In the genomic region with DNA sequence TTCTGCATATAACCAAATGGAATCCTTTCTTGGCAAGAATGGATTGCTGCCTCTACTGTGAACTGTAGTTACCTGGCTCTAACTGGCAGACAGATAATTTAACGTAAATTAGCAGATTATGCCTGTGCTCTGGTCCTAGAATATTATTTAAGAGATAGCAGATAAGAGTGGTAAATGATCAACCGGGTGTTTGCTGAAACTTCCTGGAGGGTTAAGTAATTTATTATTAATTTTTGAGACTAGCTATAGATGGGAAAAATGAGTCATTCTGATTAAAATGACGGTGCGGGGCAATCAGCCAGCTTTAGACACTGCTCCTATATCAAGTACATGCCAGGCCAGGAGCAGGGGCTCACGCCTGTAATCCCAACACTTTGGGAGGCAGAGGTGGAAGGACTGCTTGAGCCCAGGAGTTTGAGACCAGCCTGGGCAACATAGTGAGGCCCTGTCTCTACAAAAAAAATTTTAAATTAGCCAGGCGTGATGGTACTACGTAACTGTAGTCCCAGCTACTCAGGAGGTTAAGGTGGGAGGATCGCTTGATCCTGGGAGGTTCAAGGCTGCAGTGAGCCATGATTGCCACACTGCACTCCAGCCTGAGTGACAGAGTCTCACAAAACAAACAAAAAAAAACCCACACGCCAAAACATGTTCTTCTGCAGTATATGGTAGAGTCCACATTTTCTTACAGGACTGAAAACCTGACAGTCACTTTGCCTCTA, we compare ENCODE assay signal across 1 cellular context.
TF ChIP-seq lines count a peak whose summit lies in the region.

No MANE protein-coding gene starts in this region.

TF ChIP-seq in HepG2, 621 proteins besides CTCF, POLR2A, EP300 and RAD21 (continues in another document):
- TF ChIP-seq, protein P1, sequence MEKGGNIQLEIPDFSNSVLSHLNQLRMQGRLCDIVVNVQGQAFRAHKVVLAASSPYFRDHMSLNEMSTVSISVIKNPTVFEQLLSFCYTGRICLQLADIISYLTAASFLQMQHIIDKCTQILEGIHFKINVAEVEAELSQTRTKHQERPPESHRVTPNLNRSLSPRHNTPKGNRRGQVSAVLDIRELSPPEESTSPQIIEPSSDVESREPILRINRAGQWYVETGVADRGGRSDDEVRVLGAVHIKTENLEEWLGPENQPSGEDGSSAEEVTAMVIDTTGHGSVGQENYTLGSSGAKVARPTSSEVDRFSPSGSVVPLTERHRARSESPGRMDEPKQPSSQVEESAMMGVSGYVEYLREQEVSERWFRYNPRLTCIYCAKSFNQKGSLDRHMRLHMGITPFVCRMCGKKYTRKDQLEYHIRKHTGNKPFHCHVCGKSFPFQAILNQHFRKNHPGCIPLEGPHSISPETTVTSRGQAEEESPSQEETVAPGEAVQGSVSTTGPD (CRISPR knock-in tag; IDR thresholded peaks at IDR 0.05) = peak; percentile 83; the same call in 1 of the 2 replicates
- TF ChIP-seq, protein P2, sequence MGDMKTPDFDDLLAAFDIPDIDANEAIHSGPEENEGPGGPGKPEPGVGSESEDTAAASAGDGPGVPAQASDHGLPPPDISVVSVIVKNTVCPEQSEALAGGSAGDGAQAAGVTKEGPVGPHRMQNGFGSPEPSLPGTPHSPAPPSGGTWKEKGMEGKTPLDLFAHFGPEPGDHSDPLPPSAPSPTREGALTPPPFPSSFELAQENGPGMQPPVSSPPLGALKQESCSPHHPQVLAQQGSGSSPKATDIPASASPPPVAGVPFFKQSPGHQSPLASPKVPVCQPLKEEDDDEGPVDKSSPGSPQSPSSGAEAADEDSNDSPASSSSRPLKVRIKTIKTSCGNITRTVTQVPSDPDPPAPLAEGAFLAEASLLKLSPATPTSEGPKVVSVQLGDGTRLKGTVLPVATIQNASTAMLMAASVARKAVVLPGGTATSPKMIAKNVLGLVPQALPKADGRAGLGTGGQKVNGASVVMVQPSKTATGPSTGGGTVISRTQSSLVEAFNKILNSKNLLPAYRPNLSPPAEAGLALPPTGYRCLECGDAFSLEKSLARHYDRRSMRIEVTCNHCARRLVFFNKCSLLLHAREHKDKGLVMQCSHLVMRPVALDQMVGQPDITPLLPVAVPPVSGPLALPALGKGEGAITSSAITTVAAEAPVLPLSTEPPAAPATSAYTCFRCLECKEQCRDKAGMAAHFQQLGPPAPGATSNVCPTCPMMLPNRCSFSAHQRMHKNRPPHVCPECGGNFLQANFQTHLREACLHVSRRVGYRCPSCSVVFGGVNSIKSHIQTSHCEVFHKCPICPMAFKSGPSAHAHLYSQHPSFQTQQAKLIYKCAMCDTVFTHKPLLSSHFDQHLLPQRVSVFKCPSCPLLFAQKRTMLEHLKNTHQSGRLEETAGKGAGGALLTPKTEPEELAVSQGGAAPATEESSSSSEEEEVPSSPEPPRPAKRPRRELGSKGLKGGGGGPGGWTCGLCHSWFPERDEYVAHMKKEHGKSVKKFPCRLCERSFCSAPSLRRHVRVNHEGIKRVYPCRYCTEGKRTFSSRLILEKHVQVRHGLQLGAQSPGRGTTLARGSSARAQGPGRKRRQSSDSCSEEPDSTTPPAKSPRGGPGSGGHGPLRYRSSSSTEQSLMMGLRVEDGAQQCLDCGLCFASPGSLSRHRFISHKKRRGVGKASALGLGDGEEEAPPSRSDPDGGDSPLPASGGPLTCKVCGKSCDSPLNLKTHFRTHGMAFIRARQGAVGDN (CRISPR knock-in tag; IDR thresholded peaks at IDR 0.05) = peak; percentile 40; the same call in 1 of the 2 replicates
- TF ChIP-seq KDM3A (CRISPR knock-in tag; IDR thresholded peaks at IDR 0.05; ENCODE audit: low read depth) = peak; percentile 81
- TF ChIP-seq, protein P3, sequence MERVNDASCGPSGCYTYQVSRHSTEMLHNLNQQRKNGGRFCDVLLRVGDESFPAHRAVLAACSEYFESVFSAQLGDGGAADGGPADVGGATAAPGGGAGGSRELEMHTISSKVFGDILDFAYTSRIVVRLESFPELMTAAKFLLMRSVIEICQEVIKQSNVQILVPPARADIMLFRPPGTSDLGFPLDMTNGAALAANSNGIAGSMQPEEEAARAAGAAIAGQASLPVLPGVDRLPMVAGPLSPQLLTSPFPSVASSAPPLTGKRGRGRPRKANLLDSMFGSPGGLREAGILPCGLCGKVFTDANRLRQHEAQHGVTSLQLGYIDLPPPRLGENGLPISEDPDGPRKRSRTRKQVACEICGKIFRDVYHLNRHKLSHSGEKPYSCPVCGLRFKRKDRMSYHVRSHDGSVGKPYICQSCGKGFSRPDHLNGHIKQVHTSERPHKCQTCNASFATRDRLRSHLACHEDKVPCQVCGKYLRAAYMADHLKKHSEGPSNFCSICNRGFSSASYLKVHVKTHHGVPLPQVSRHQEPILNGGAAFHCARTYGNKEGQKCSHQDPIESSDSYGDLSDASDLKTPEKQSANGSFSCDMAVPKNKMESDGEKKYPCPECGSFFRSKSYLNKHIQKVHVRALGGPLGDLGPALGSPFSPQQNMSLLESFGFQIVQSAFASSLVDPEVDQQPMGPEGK (CRISPR knock-in tag; IDR thresholded peaks at IDR 0.05) = peak; percentile 53; the same call in 1 of the 2 replicates
- peak; percentile 37; the same call in 1 of the 2 replicates for TF ChIP-seq ZNF124 (CRISPR knock-in tag; IDR thresholded peaks at IDR 0.05)
- no peak for TF ChIP-seq ZNF841 (CRISPR knock-in tag; IDR thresholded peaks at IDR 0.05; ENCODE audit: borderline replicate concordance)
- TF ChIP-seq, protein P4, sequence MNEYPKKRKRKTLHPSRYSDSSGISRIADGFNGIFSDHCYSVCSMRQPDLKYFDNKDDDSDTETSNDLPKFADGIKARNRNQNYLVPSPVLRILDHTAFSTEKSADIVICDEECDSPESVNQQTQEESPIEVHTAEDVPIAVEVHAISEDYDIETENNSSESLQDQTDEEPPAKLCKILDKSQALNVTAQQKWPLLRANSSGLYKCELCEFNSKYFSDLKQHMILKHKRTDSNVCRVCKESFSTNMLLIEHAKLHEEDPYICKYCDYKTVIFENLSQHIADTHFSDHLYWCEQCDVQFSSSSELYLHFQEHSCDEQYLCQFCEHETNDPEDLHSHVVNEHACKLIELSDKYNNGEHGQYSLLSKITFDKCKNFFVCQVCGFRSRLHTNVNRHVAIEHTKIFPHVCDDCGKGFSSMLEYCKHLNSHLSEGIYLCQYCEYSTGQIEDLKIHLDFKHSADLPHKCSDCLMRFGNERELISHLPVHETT (CRISPR knock-in tag; conservative IDR thresholded peaks at IDR 0.05) = peak; percentile 47; the same call in 1 of the 2 replicates
- peak; percentile 84 for TF ChIP-seq IRF2 (CRISPR knock-in tag; IDR thresholded peaks at IDR 0.05)
- no peak for TF ChIP-seq ZNF724P (CRISPR knock-in tag; IDR thresholded peaks at IDR 0.05; ENCODE audit: borderline replicate concordance)
- no peak for TF ChIP-seq ZNF30 (CRISPR knock-in tag; IDR thresholded peaks at IDR 0.05)
- TF ChIP-seq, protein P5, sequence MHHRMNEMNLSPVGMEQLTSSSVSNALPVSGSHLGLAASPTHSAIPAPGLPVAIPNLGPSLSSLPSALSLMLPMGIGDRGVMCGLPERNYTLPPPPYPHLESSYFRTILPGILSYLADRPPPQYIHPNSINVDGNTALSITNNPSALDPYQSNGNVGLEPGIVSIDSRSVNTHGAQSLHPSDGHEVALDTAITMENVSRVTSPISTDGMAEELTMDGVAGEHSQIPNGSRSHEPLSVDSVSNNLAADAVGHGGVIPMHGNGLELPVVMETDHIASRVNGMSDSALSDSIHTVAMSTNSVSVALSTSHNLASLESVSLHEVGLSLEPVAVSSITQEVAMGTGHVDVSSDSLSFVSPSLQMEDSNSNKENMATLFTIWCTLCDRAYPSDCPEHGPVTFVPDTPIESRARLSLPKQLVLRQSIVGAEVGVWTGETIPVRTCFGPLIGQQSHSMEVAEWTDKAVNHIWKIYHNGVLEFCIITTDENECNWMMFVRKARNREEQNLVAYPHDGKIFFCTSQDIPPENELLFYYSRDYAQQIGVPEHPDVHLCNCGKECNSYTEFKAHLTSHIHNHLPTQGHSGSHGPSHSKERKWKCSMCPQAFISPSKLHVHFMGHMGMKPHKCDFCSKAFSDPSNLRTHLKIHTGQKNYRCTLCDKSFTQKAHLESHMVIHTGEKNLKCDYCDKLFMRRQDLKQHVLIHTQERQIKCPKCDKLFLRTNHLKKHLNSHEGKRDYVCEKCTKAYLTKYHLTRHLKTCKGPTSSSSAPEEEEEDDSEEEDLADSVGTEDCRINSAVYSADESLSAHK (CRISPR knock-in tag; IDR thresholded peaks at IDR 0.05; ENCODE audit: borderline replicate concordance) = no peak
- TF ChIP-seq ZNF44 (CRISPR knock-in tag; IDR thresholded peaks at IDR 0.05) = peak; percentile 58; the same call in 1 of the 2 replicates
- TF ChIP-seq DMAP1 (CRISPR knock-in tag; IDR thresholded peaks at IDR 0.05) = peak; percentile 83
- TF ChIP-seq ZFY (CRISPR knock-in tag; IDR thresholded peaks at IDR 0.05) = peak; percentile 24; the same call in 1 of the 2 replicates
- peak; percentile 74; the same call in 1 of the 2 replicates for TF ChIP-seq MYC (CRISPR knock-in tag; IDR thresholded peaks at IDR 0.05; ENCODE audit: borderline replicate concordance)
- no peak for TF ChIP-seq JDP2 (CRISPR knock-in tag; IDR thresholded peaks at IDR 0.05; ENCODE audit: borderline replicate concordance)
- TF ChIP-seq, protein P6, sequence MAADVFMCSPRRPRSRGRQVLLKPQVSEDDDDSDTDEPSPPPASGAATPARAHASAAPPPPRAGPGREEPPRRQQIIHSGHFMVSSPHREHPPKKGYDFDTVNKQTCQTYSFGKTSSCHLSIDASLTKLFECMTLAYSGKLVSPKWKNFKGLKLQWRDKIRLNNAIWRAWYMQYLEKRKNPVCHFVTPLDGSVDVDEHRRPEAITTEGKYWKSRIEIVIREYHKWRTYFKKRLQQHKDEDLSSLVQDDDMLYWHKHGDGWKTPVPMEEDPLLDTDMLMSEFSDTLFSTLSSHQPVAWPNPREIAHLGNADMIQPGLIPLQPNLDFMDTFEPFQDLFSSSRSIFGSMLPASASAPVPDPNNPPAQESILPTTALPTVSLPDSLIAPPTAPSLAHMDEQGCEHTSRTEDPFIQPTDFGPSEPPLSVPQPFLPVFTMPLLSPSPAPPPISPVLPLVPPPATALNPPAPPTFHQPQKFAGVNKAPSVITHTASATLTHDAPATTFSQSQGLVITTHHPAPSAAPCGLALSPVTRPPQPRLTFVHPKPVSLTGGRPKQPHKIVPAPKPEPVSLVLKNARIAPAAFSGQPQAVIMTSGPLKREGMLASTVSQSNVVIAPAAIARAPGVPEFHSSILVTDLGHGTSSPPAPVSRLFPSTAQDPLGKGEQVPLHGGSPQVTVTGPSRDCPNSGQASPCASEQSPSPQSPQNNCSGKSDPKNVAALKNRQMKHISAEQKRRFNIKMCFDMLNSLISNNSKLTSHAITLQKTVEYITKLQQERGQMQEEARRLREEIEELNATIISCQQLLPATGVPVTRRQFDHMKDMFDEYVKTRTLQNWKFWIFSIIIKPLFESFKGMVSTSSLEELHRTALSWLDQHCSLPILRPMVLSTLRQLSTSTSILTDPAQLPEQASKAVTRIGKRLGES (CRISPR knock-in tag; IDR thresholded peaks at IDR 0.05; ENCODE audit: borderline replicate concordance) = no peak
- TF ChIP-seq, protein P7, sequence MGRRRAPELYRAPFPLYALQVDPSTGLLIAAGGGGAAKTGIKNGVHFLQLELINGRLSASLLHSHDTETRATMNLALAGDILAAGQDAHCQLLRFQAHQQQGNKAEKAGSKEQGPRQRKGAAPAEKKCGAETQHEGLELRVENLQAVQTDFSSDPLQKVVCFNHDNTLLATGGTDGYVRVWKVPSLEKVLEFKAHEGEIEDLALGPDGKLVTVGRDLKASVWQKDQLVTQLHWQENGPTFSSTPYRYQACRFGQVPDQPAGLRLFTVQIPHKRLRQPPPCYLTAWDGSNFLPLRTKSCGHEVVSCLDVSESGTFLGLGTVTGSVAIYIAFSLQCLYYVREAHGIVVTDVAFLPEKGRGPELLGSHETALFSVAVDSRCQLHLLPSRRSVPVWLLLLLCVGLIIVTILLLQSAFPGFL (CRISPR knock-in tag; IDR thresholded peaks at IDR 0.05) = no peak
- TF ChIP-seq ZNF143 (CRISPR knock-in tag; IDR thresholded peaks at IDR 0.05) = peak; percentile 42; the same call in 1 of the 2 replicates
- TF ChIP-seq ZFP82 (CRISPR knock-in tag; IDR thresholded peaks at IDR 0.05; ENCODE audit: borderline replicate concordance) = 0 out of 2 replicates have a peak, but pooled peaks have one; percentile 66
- TF ChIP-seq ZNF121 (CRISPR knock-in tag; IDR thresholded peaks at IDR 0.05) = peak; percentile 99
- TF ChIP-seq ISL2 (CRISPR knock-in tag; IDR thresholded peaks at IDR 0.05) = peak; percentile 72
- TF ChIP-seq SAFB2 (CRISPR knock-in tag; IDR thresholded peaks at IDR 0.05; ENCODE audit: borderline replicate concordance, low read depth) = 0 out of 2 replicates have a peak, but pooled peaks have one; percentile 53
- peak; percentile 81; the same call in 1 of the 2 replicates for TF ChIP-seq KDM2A (CRISPR knock-in tag; IDR thresholded peaks at IDR 0.05; ENCODE audit: borderline replicate concordance, low read depth)
- no peak for TF ChIP-seq PAX8 (CRISPR knock-in tag; IDR thresholded peaks at IDR 0.05; ENCODE audit: borderline replicate concordance)
- no peak for TF ChIP-seq MLLT10 (CRISPR knock-in tag; IDR thresholded peaks at IDR 0.05)
- TF ChIP-seq ZNF850 (CRISPR knock-in tag; conservative IDR thresholded peaks at IDR 0.05) = no peak
- peak; percentile 68; the same call in 1 of the 2 replicates for TF ChIP-seq ZSCAN30 (CRISPR knock-in tag; IDR thresholded peaks at IDR 0.05)
- TF ChIP-seq, protein P8, sequence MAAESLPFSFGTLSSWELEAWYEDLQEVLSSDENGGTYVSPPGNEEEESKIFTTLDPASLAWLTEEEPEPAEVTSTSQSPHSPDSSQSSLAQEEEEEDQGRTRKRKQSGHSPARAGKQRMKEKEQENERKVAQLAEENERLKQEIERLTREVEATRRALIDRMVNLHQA (CRISPR knock-in tag; IDR thresholded peaks at IDR 0.05) = no peak
- peak; percentile 91; the same call in 1 of the 2 replicates for TF ChIP-seq CBX5 (CRISPR knock-in tag; IDR thresholded peaks at IDR 0.05; ENCODE audit: borderline replicate concordance)
- TF ChIP-seq ZNF17 (CRISPR knock-in tag; IDR thresholded peaks at IDR 0.05) = no peak
- TF ChIP-seq, protein P9, sequence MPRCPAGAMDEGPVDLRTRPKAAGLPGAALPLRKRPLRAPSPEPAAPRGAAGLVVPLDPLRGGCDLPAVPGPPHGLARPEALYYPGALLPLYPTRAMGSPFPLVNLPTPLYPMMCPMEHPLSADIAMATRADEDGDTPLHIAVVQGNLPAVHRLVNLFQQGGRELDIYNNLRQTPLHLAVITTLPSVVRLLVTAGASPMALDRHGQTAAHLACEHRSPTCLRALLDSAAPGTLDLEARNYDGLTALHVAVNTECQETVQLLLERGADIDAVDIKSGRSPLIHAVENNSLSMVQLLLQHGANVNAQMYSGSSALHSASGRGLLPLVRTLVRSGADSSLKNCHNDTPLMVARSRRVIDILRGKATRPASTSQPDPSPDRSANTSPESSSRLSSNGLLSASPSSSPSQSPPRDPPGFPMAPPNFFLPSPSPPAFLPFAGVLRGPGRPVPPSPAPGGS (CRISPR knock-in tag; IDR thresholded peaks at IDR 0.05) = 0 out of 2 replicates have a peak, but pooled peaks have one; percentile 53
- peak; percentile 75; the same call in 1 of the 2 replicates for TF ChIP-seq NFKBIZ (CRISPR knock-in tag; IDR thresholded peaks at IDR 0.05)
- peak; percentile 82 for TF ChIP-seq ZNF264 (CRISPR knock-in tag; IDR thresholded peaks at IDR 0.05)
- TF ChIP-seq ZMYM4 (CRISPR knock-in tag; IDR thresholded peaks at IDR 0.05) = peak; percentile 89
- peak in 1 of 2 experiments; percentile 78; a peak in 2 of 4 replicates for TF ChIP-seq KLF16 (CRISPR knock-in tag; IDR thresholded peaks at IDR 0.05)
- TF ChIP-seq POGZ (CRISPR knock-in tag; IDR thresholded peaks at IDR 0.05) = peak; percentile 95
